Comparison of ENCODE assay signal across 8 cellular contexts in the genomic region with DNA sequence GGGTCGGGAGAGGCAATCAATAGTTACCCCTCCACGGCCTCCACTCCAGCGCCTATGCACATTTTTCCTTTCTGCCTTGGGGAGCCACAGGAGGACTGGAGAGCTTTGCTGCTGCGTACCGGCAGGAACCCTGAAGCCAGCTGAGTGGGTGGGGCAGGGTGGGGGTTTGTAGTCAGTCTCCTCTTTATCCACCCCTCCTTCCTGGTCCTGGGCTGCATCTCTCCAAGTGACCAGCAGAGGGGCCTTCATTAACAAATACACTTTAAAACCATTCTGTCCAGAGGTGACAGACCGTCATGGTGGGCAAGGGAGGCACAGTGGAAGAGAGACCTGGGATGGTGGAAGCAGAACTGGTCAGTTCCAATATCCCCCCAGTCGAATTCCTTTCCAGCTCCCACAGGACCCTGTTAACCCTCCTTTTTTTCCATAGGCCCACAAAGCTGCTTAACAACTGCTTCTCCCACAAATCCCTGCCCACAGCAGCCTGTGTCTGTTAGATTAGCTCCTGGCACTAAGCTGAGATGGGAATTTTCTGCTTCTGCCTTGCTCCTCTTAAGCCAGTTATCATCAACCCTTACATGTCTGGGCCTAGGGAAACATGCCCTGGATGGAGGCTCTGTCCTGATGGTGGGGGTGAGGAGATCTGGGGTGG. TPM values are rescaled to one million over a fixed set of nuclear protein-coding genes. Genes with fewer than 3 reads are reported as not detected.
A peak's percentile ranks its signal among the peaks of the same experiment; 100 is the strongest.
DNase-seq lines count a peak whose midpoint lies in the region; ATAC-seq and TF ChIP-seq lines count a peak whose summit lies in the region.

No MANE protein-coding gene starts in this region.

- no peaks in the 10 kb centered on the region for H3K9me3 Mint-ChIP-seq in activated CD8-positive, alpha-beta T cell treated with anti-CD3 and anti-CD28 coated beads, Interleukin-2, amount 10 ng/mL, durations not matched to agents 7 days and 5 days (ENCODE audit: insufficient read depth)
- H3K9me3 Mint-ChIP-seq in glutamatergic neuron (ENCODE audit: unreplicated experiment): peaks cover 6% of the 10 kb centered on the region

- H3K4me1 Mint-ChIP-seq in activated CD8-positive, alpha-beta T cell treated with anti-CD3 and anti-CD28 coated beads, Interleukin-2, amount 10 ng/mL, durations not matched to agents 7 days and 5 days (ENCODE audit: low read depth): peaks cover 13% of the 10 kb centered on the region
- H3K4me1 Mint-ChIP-seq in glutamatergic neuron (ENCODE audit: low read depth, unreplicated experiment): peaks cover 15% of the 10 kb centered on the region

- peak; percentile 77 for TF ChIP-seq CTCF in glutamatergic neuron (IDR thresholded peaks at IDR 0.05; ENCODE audit: partially characterized antibody, unreplicated experiment)

- no peak overlapping the region for H3K27ac Mint-ChIP-seq in activated CD8-positive, alpha-beta T cell treated with anti-CD3 and anti-CD28 coated beads, Interleukin-2, amount 10 ng/mL, durations not matched to agents 7 days and 5 days
- H3K27ac Mint-ChIP-seq in glutamatergic neuron (ENCODE audit: unreplicated experiment): no peak overlapping the region

- H3K36me3 Mint-ChIP-seq in activated CD8-positive, alpha-beta T cell treated with anti-CD3 and anti-CD28 coated beads, Interleukin-2, amount 10 ng/mL, durations not matched to agents 7 days and 5 days (ENCODE audit: low read depth): no peaks in the 10 kb centered on the region
- H3K36me3 Mint-ChIP-seq in glutamatergic neuron (ENCODE audit: unreplicated experiment): peaks cover 6% of the 10 kb centered on the region

- ATAC-seq in activated CD8-positive, alpha-beta T cell treated with anti-CD3 and anti-CD28 coated beads, Interleukin-2, amount 10 ng/mL, durations not matched to agents 7 days and 5 days: peak; percentile 32
- no peak for ATAC-seq in HG02759 (IDR thresholded peaks at IDR 0.05; ENCODE audit: unreplicated experiment)

- DNase-seq in DMS114 treated with DMSO at 0.1 percent for 48 hours (lab: John Stamatoyannopoulos, UW; ENCODE audit: unreplicated experiment) (peak; percentile 13), H4 (ENCODE audit: low spot score) (peak; percentile 64), NCI-H460 (ENCODE audit: extremely low read depth, low read depth) (peak; percentile 51), glutamatergic neuron (peak; percentile 76), pons (ENCODE audit: low spot score) (peak; percentile 46), NCI-H2171 treated with DMSO at 0.1 percent for 48 hours (lab: John Stamatoyannopoulos, UW) (no peak)
- DNase-seq in activated CD8-positive, alpha-beta T cell treated with anti-CD3 and anti-CD28 coated beads, Interleukin-2, amount 10 ng/mL, durations not matched to agents 7 days and 5 days: peak; percentile 51

- POLR2A ChIA-PET in activated CD8-positive, alpha-beta T cell treated with anti-CD3 and anti-CD28 coated beads, Interleukin-2, amount 10 ng/mL, durations not matched to agents 7 days and 5 days (lab: Charles Lee): no interaction called here

- CTCF ChIA-PET in activated CD8-positive, alpha-beta T cell treated with anti-CD3 and anti-CD28 coated beads, Interleukin-2, amount 10 ng/mL, durations not matched to agents 7 days and 5 days (lab: Charles Lee): interaction anchor here (0.9 to 1.9 kb wide), 4 partner anchors 10 to 140 kb away, joined by 3 to 11 read pairs (median 7); a partner anchor contains a TSS

- H3K4me3 Mint-ChIP-seq in activated CD8-positive, alpha-beta T cell treated with anti-CD3 and anti-CD28 coated beads, Interleukin-2, amount 10 ng/mL, durations not matched to agents 7 days and 5 days: no peak overlapping the region
- H3K4me3 Mint-ChIP-seq in glutamatergic neuron (ENCODE audit: unreplicated experiment): no peak overlapping the region

- H3K27me3 Mint-ChIP-seq in activated CD8-positive, alpha-beta T cell treated with anti-CD3 and anti-CD28 coated beads, Interleukin-2, amount 10 ng/mL, durations not matched to agents 7 days and 5 days (ENCODE audit: low read depth): peaks cover 41% of the 10 kb centered on the region
- peaks cover 7% of the 10 kb centered on the region for H3K27me3 Mint-ChIP-seq in glutamatergic neuron (ENCODE audit: unreplicated experiment)

RNA-seq across cellular contexts. Expression of a gene that starts 3.9 kb away (rescaled TPM):
- total RNA-seq in H4 (2014; rRNA removed; shearing (Covaris generic)): 0.25 TPM in 1 of 2 replicates, not detected in the other
- total RNA-seq in NCI-H460 (2014; rRNA removed; shearing (Covaris generic)): not detected in 2 replicates
- polyA plus RNA-seq in NCI-H460 (2014; cell fraction: nucleus; rRNA removed): 0.04 and 0.91 TPM in 2 replicates
- under 1 TPM in 1 of 2 experiments, not detected in 1; 0.18 TPM for total RNA-seq in activated CD8-positive, alpha-beta T cell treated with anti-CD3 and anti-CD28 coated beads, Interleukin-2, amount 10 ng/mL, durations not matched to agents 7 days and 5 days
- total RNA-seq in glutamatergic neuron (ENCODE audit: unreplicated experiment): 2.4 TPM

RNA-seq across cellular contexts. Expression of a gene that starts 23.6 kb away (rescaled TPM):
- 6.1 and 7.2 TPM in 2 replicates for total RNA-seq in H4 (2014; rRNA removed; shearing (Covaris generic))
- total RNA-seq in NCI-H460 (2014; rRNA removed; shearing (Covaris generic)): 11.5 and 13.6 TPM in 2 replicates
- polyA plus RNA-seq in NCI-H460 (2014; cell fraction: nucleus; rRNA removed): 20.9 and 27.6 TPM in 2 replicates
- total RNA-seq in activated CD8-positive, alpha-beta T cell treated with anti-CD3 and anti-CD28 coated beads, Interleukin-2, amount 10 ng/mL, durations not matched to agents 7 days and 5 days: 10 to 100 TPM; 36.1 to 40.9 TPM
- total RNA-seq in glutamatergic neuron (ENCODE audit: unreplicated experiment): 58.1 TPM

RNA-seq across cellular contexts. Expression of a gene that starts 23.6 kb away (rescaled TPM):
- 14.3 and 14.7 TPM in 2 replicates for total RNA-seq in H4 (2014; rRNA removed; shearing (Covaris generic))
- total RNA-seq in NCI-H460 (2014; rRNA removed; shearing (Covaris generic)): 12.4 and 13.6 TPM in 2 replicates
- 21.7 and 29.1 TPM in 2 replicates for polyA plus RNA-seq in NCI-H460 (2014; cell fraction: nucleus; rRNA removed)
- 10 to 100 TPM; 24.6 to 24.8 TPM for total RNA-seq in activated CD8-positive, alpha-beta T cell treated with anti-CD3 and anti-CD28 coated beads, Interleukin-2, amount 10 ng/mL, durations not matched to agents 7 days and 5 days
- 1.7 TPM for total RNA-seq in glutamatergic neuron (ENCODE audit: unreplicated experiment)

RNA-seq across cellular contexts. Expression of a gene that starts 37.8 kb away (rescaled TPM):
- 2.3 and 5.1 TPM in 2 replicates for total RNA-seq in H4 (2014; rRNA removed; shearing (Covaris generic))
- 6.4 and 13.7 TPM in 2 replicates for total RNA-seq in NCI-H460 (2014; rRNA removed; shearing (Covaris generic))
- 9.0 and 14.4 TPM in 2 replicates for polyA plus RNA-seq in NCI-H460 (2014; cell fraction: nucleus; rRNA removed)
- 10 to 100 TPM; 33.2 to 35.2 TPM for total RNA-seq in activated CD8-positive, alpha-beta T cell treated with anti-CD3 and anti-CD28 coated beads, Interleukin-2, amount 10 ng/mL, durations not matched to agents 7 days and 5 days
- total RNA-seq in glutamatergic neuron (ENCODE audit: unreplicated experiment): 32.8 TPM

RNA-seq across cellular contexts. Expression of a gene that starts 40.3 kb away (rescaled TPM):
- total RNA-seq in H4 (2014; rRNA removed; shearing (Covaris generic)): not detected in 2 replicates
- total RNA-seq in NCI-H460 (2014; rRNA removed; shearing (Covaris generic)): not detected in 2 replicates
- not detected in 2 replicates for polyA plus RNA-seq in NCI-H460 (2014; cell fraction: nucleus; rRNA removed)
- total RNA-seq in activated CD8-positive, alpha-beta T cell treated with anti-CD3 and anti-CD28 coated beads, Interleukin-2, amount 10 ng/mL, durations not matched to agents 7 days and 5 days: under 1 TPM; 0.18 to 0.63 TPM
- not detected for total RNA-seq in glutamatergic neuron (ENCODE audit: unreplicated experiment)
